6 cellular contexts compared by ENCODE assay signal in the genomic region with DNA sequence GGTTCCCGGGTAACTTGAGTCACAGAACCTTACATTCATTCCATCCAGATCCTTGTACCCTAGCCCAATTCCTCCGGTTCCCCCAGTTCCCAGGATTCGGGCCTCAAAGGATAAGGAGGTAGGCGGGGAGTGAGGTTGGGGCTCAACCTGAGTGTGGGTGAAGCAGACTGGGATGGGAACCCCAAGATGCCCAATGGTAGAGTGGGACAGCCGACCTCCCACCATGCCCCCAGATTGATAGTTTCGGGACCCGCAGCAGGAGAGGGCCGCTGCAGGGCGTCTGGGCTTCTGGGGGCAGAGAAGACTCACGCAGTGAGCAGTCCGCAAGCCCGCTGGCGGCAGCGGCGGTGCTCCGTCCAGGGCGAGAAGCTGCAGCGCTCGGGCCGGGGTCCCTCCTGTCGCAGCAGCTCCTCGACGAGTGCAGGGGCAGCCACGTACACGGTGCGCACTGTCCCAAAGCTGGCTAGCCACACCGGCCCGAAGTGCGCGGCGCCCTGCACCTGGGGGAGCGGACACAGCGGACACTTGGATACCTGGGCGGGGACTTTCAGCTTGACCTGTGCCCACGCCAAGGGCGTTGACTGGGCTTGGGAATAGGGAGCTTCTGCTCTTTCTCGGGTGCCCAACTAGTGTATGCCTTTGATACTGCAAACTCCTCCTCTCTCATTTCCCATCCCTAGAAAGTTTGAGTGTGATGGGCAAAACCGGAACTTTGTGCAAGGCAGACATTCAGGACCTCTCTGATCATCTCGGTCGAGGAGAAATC. TPM values are rescaled to one million over a fixed set of nuclear protein-coding genes. Genes with fewer than 3 reads are reported as not detected.
DNase-seq lines count a peak whose midpoint lies in the region; ATAC-seq lines count a peak whose summit lies in the region.

No MANE protein-coding gene starts in this region.

- intact Hi-C loops in left cardiac atrium (cut with DNase I), result no loop called here

- ATAC-seq in left cardiac atrium (peak; percentile 13 to 26), GM21515 (IDR thresholded peaks at IDR 0.05; ENCODE audit: unreplicated experiment) (no peak), HG03571 (IDR thresholded peaks at IDR 0.05; ENCODE audit: unreplicated experiment) (no peak)

- peak; percentile 43 for DNase-seq in stimulated activated CD4-positive, alpha-beta T cell treated with anti-CD3 and anti-CD28 coated beads, Interleukin-15, amount 100 ng/mL, for 24 hours
- no peak for DNase-seq in stimulated activated CD4-positive, alpha-beta T cell treated with anti-CD3 and anti-CD28 coated beads, Interleukin-4, amount 100 ng/mL, for 4 hours
- DNase-seq in left cardiac atrium (no peak), NCI-H1930 (lab: John Stamatoyannopoulos, UW) (no peak)

RNA-seq across cellular contexts. Expression of a gene that starts 1.0 kb away (rescaled TPM):
- 1 to 10 TPM in 1 of 2 donors, under 1 TPM in 1; 0.44 to 1.5 TPM for total RNA-seq in left cardiac atrium

RNA-seq across cellular contexts. Expression of a gene that starts 6.0 kb away (rescaled TPM):
- 10 to 100 TPM in 1 of 2 donors, 1 to 10 TPM in 1; 7.2 to 16.0 TPM for total RNA-seq in left cardiac atrium

RNA-seq across cellular contexts. Expression of a gene that starts 6.5 kb away (rescaled TPM):
- total RNA-seq in left cardiac atrium, result 1 to 10 TPM; 2.9 to 3.3 TPM

RNA-seq across cellular contexts. Expression of a gene that starts 11.0 kb away (rescaled TPM):
- total RNA-seq in left cardiac atrium, result 10 to 100 TPM; 11.7 to 15.0 TPM

RNA-seq across cellular contexts. Expression of a gene that starts 13.8 kb away (rescaled TPM):
- 10 to 100 TPM; 45.2 to 62.0 TPM for total RNA-seq in left cardiac atrium

Comparison
In these comparisons a context has a peak if more than half of its experiments do, and no peak if none do; other contexts are left out.
1. ATAC-seq: peak in left cardiac atrium (2 of 2); none in GM21515 (single experiment) and HG03571 (single experiment).